8 cellular contexts compared by ENCODE assay signal in the genomic region with DNA sequence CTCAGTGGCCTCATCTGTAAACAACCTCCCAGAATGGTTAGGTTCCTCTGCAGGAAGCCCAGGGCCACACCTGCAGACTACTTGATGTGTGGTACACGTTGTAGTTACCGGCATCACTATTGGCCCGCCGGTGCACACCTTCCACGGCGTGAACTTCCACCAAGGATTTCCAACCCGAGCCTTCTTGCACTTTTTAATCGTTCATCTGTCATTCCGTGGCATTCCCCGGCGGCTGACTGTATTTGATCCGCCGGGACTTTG. TPM values are rescaled to one million over a fixed set of nuclear protein-coding genes. Genes with fewer than 3 reads are reported as not detected.
DNase-seq lines count a peak whose midpoint lies in the region; FAIRE-seq and TF ChIP-seq lines count a peak whose summit lies in the region.

No MANE protein-coding gene starts in this region.

- no peak overlapping the region for H2AK5ac ChIP-seq in H1 (ENCODE audit: low read depth, low read length)

- H4K91ac ChIP-seq in H1 (replicated peaks; ENCODE audit: insufficient read length, low read length) = no peak overlapping the region

- no peak for TF ChIP-seq EP300 in H1 (IDR thresholded peaks at IDR 0.05; ENCODE audit: borderline replicate concordance in 1 of 2, low read depth in 2 of 2, low read length in 2 of 2)

- FAIRE-seq in H1 (lab: Jason Lieb, UNC) = no peak
- FAIRE-seq in urothelium cell line (lab: Jason Lieb, UNC) = no peak

- H3K79me2 ChIP-seq in GM23248 (ENCODE audit: insufficient read depth) (no peaks in the 10 kb centered on the region), H1 (ENCODE audit: control insufficient read depth in 1 of 2, insufficient read depth in 2 of 2, low read length in 2 of 2) (no peaks in the 10 kb centered on the region)

- H3K27ac ChIP-seq in GM23248 = peak overlapping the region; percentile 19; the same call in 1 of the 2 replicates
- peak overlapping the region; percentile 23; the same call in 1 of the 2 replicates for H3K27ac ChIP-seq in SK-N-MC
- no peak overlapping the region for H3K27ac ChIP-seq in H1 (ENCODE audit: low read depth, low read length)

- TF ChIP-seq CTCF in AG10803 (conservative IDR thresholded peaks at IDR 0.05; ENCODE audit: low read length) (no peak), H1 (IDR thresholded peaks at IDR 0.05; ENCODE audit: control extremely low read depth in 1 of 3, insufficient read depth in 1 of 3, low read depth in 1 of 3, low read length in 3 of 3) (no peak)

- H3K56ac ChIP-seq in H1 (replicated peaks; ENCODE audit: insufficient read length, low read depth, low read length) = no peak overlapping the region

- no peaks in the 10 kb centered on the region for H3K9me3 ChIP-seq in GM23248 (ENCODE audit: low read depth)
- H3K9me3 ChIP-seq in SK-N-MC (ENCODE audit: low read depth, low read length) = no peaks in the 10 kb centered on the region
- H3K9me3 ChIP-seq in H1 (ENCODE audit: insufficient read depth in 2 of 2, low read depth in 1 of 2, low read length in 1 of 2) = no peaks in the 10 kb centered on the region
- H3K9me3 ChIP-seq in neuron (ENCODE audit: low read length) = no peaks in the 10 kb centered on the region

- H2BK20ac ChIP-seq in H1 (ENCODE audit: low read length) = no peak overlapping the region

- peak overlapping the region; percentile 51 for H3K4me3 ChIP-seq in AG10803 (ENCODE audit: low read length)
- peak overlapping the region; percentile 52 for H3K4me3 ChIP-seq in GM23248
- H3K4me3 ChIP-seq in SK-N-MC = peak overlapping the region; percentile 87
- peak overlapping the region; percentile 46 to 76 (median 63); a peak in 7 of 8 replicates for H3K4me3 ChIP-seq in H1 (ENCODE audit: extremely low read depth in 1 of 4, insufficient read depth in 2 of 4, low read depth in 3 of 4, low read length in 4 of 4)
- H3K4me3 ChIP-seq in neuron (ENCODE audit: low read length) = peak overlapping the region; percentile 49

- H3K27me3 ChIP-seq in GM23248 (replicated peaks; ENCODE audit: insufficient read depth) (no peaks in the 10 kb centered on the region), H1 (replicated peaks in 1 of 4; ENCODE audit: control insufficient read depth in 3 of 4, extremely low read depth in 1 of 4, insufficient read depth in 3 of 4, low read length in 3 of 4) (peaks cover 0 to 5% (median 1%) of the 10 kb centered on the region in 4 experiments; a peak in 2 of 7 replicates), neuron (ENCODE audit: insufficient read depth, low read length) (peaks cover 3% of the 10 kb centered on the region)

- 0 out of 2 replicates have a peak overlapping the region, but pooled peaks have one; percentile 7 for H2BK12ac ChIP-seq in H1 (ENCODE audit: low read depth, low read length)

- no peak overlapping the region for H2BK120ac ChIP-seq in H1 (replicated peaks; ENCODE audit: low read depth, low read length)

- H3K4ac ChIP-seq in H1 (replicated peaks; ENCODE audit: insufficient read length, low read depth, low read length) = no peak overlapping the region

- H3K18ac ChIP-seq in H1 (ENCODE audit: extremely low read depth, low read length) = no peak overlapping the region

- DNase-seq in AG10803 (ENCODE audit: low read depth) (no peak), GM23248 (no peak), SK-N-MC (ENCODE audit: low read depth, low spot score) (no peak), H1 (ENCODE audit: low read depth in 1 of 2, low spot score in 2 of 2) (no peak), urothelium cell line (ENCODE audit: low spot score) (no peak), NCI-H187 treated with DMSO at 0.1 percent for 48 hours (lab: John Stamatoyannopoulos, UW) (no peak), NCI-H2171 (lab: John Stamatoyannopoulos, UW) (no peak)

- H3K4me1 ChIP-seq in GM23248 (ENCODE audit: insufficient read depth) (no peaks in the 10 kb centered on the region), H1 (replicated peaks in 1 of 4; ENCODE audit: control insufficient read depth in 3 of 4, insufficient read depth in 4 of 4, low read length in 3 of 4) (peaks cover 0 to 2% (median 0%) of the 10 kb centered on the region in 4 experiments; a peak in 3 of 7 replicates), neuron (ENCODE audit: insufficient read depth, low read length) (peaks cover 11% of the 10 kb centered on the region)

- H3F3A ChIP-seq in GM23248 (ENCODE audit: insufficient read depth) = peaks cover 30% of the 10 kb centered on the region

- no peaks in the 10 kb centered on the region for H3K9me2 ChIP-seq in GM23248 (ENCODE audit: insufficient read depth)

- no peak for TF ChIP-seq RAD21 in H1 (IDR thresholded peaks at IDR 0.05 in 1 of 2, conservative IDR thresholded peaks at IDR 0.05 in 1 of 2; ENCODE audit: low read depth in 2 of 2, low read length in 2 of 2)

- WGBS in GM23248 (ENCODE audit: low coverage in 1 of 2, low lambda C conversion rate in 2 of 2, missing lambda C conversion rate in 2 of 2), 2 experiments = 11 to 15% methylated on average over 13 of the region's 13 CpGs
- 16% methylated on average over 13 of the region's 13 CpGs; no CpG with 5 or more reads in 1 of the 2 experiments for WGBS in H1 (ENCODE audit: extremely low coverage in 1 of 2, insufficient coverage in 1 of 2, insufficient read length in 1 of 2, insufficient replicate concordance in 2 of 2, low coverage in 1 of 2, low lambda C conversion rate in 2 of 2, missing lambda C conversion rate in 1 of 2), 2 experiments

- H3K79me1 ChIP-seq in H1 (ENCODE audit: low read depth, low read length) = no peaks in the 10 kb centered on the region

- H3K4me2 ChIP-seq in GM23248 (ENCODE audit: unreplicated experiment) (peak overlapping the region; percentile 41), H1 (ENCODE audit: insufficient read depth in 1 of 2, low read depth in 2 of 2, low read length in 2 of 2) (peak overlapping the region; percentile 92 to 97)

- no peaks in the 10 kb centered on the region for H4K20me1 ChIP-seq in GM23248 (ENCODE audit: insufficient read depth)
- peaks cover 0 to 4% of the 10 kb centered on the region in 2 experiments for H4K20me1 ChIP-seq in H1 (replicated peaks in 1 of 2; ENCODE audit: control insufficient read depth in 1 of 2, insufficient read depth in 2 of 2, low read length in 2 of 2)

- H4K5ac ChIP-seq in H1 (ENCODE audit: insufficient read length, low read depth, low read length) = no peak overlapping the region

- H2AFZ ChIP-seq in GM23248 (peak overlapping the region; percentile 69), H1 (ENCODE audit: low read length) (no peak overlapping the region), neuron (ENCODE audit: low read depth, low read length) (peak overlapping the region; percentile 19)

- POLR2A ChIA-PET in H1 (lab: Charles Lee; ENCODE audit: partially characterized antibody) = interaction anchor here (1.0 kb wide), 1 partner anchor 11 kb away, joined by 4 read pairs; no protein-coding TSS in a partner anchor

- H3K23me2 ChIP-seq in H1 (ENCODE audit: low read depth, low read length) = peaks cover 17% of the 10 kb centered on the region

- H3K36me3 ChIP-seq in GM23248 (ENCODE audit: low read depth) (no peaks in the 10 kb centered on the region), SK-N-MC (ENCODE audit: insufficient read depth, low read length) (no peaks in the 10 kb centered on the region), H1 (ENCODE audit: control insufficient read depth in 2 of 4, insufficient read depth in 4 of 4, low read length in 3 of 4) (no peaks in the 10 kb centered on the region), neuron (ENCODE audit: insufficient read depth, low read length) (no peaks in the 10 kb centered on the region)

- no peak overlapping the region for H2BK5ac ChIP-seq in H1 (ENCODE audit: low read depth, low read length)

- H2BK15ac ChIP-seq in H1 (ENCODE audit: low read length) = no peak overlapping the region

- H4K8ac ChIP-seq in H1 (ENCODE audit: extremely low read depth, insufficient read depth, low read length) = no peak overlapping the region

- H3K9ac ChIP-seq in GM23248 (no peak overlapping the region), SK-N-MC (ENCODE audit: insufficient read length) (no peak overlapping the region), H1 (replicated peaks in 1 of 4; ENCODE audit: extremely low read depth in 1 of 4, low read depth in 3 of 4, low read length in 3 of 4) (peak overlapping the region in 2 of 4 experiments; percentile 57 to 69; a peak in 3 of 7 replicates)

- no peak overlapping the region for H3K23ac ChIP-seq in H1 (ENCODE audit: insufficient read length)

- no peak overlapping the region for H3K14ac ChIP-seq in H1 (ENCODE audit: insufficient read length)

- TF ChIP-seq POLR2A in H1 (IDR thresholded peaks at IDR 0.05; ENCODE audit: control extremely low read depth in 1 of 2, low read depth in 2 of 2, low read length in 2 of 2) = no peak

- in situ Hi-C loops in GM23248 (cut with MboI) = no loop called here

- CTCF ChIA-PET in H1 (lab: Charles Lee; ENCODE audit: partially characterized antibody) = no interaction called here

RNA-seq across cellular contexts. Expression of gene TRIM41, which starts 5.3 kb away (rescaled TPM):
- 17.5 and 18.6 TPM in 2 replicates for total RNA-seq in GM23248 (2014; rRNA removed; shearing (Covaris generic))
- polyA plus RNA-seq in GM23248 (2016; fragmentation: Nextera tagmentation; extraction: Ambion mirVana) = 3.8 and 4.3 TPM in 2 replicates
- total RNA-seq in H1 (2021; fragmentation: NEBNext Ultra II Directional; extraction: Animal tissue kit (Norgen Biotek cat#: 25700)) = 21.2 and 21.6 TPM in 2 replicates
- 12.9 and 18.0 TPM in 2 replicates for polyA plus RNA-seq in H1 (2011; rRNA removed)
- polyA plus RNA-seq in H1 (2011; cell fraction: cytosol; rRNA removed) = 19.8 TPM
- 79.7 TPM for polyA plus RNA-seq in H1 (2011; cell fraction: nucleus; rRNA removed)
- polyA plus RNA-seq in H1 (2012, experiment 1 of 2) = 19.4 to 26.5 TPM (median 23.3 TPM) in 4 replicates
- polyA plus RNA-seq in H1 (2012, experiment 2 of 2) = 10.8 TPM
- 15.0 TPM for polyA plus RNA-seq in H1 (2013, experiment 1 of 2)
- polyA plus RNA-seq in H1 (2013, experiment 2 of 2) = 13.5 TPM
- polyA minus RNA-seq in H1 (2011; rRNA and poly(A)+ RNA removed) = 4.7 and 7.7 TPM in 2 replicates
- polyA minus RNA-seq in H1 (2011; cell fraction: cytosol; rRNA and poly(A)+ RNA removed) = 6.7 TPM
- polyA minus RNA-seq in H1 (2011; cell fraction: nucleus; rRNA and poly(A)+ RNA removed) = 19.8 TPM

RNA-seq across cellular contexts. Expression of gene TRIM7, which starts 12.7 kb away (rescaled TPM):
- 1.4 and 6.8 TPM in 2 replicates for total RNA-seq in GM23248 (2014; rRNA removed; shearing (Covaris generic))
- polyA plus RNA-seq in GM23248 (2016; fragmentation: Nextera tagmentation; extraction: Ambion mirVana) = 2.5 and 3.1 TPM in 2 replicates
- 0.44 and 0.47 TPM in 2 replicates for total RNA-seq in H1 (2021; fragmentation: NEBNext Ultra II Directional; extraction: Animal tissue kit (Norgen Biotek cat#: 25700))
- 0.36 and 0.57 TPM in 2 replicates for polyA plus RNA-seq in H1 (2011; rRNA removed)
- 0.62 TPM for polyA plus RNA-seq in H1 (2011; cell fraction: cytosol; rRNA removed)
- polyA plus RNA-seq in H1 (2011; cell fraction: nucleus; rRNA removed) = 0.54 TPM
- polyA plus RNA-seq in H1 (2012, experiment 1 of 2) = 0.35 to 1.0 TPM (median 0.45 TPM) in 4 replicates
- 0.55 TPM for polyA plus RNA-seq in H1 (2012, experiment 2 of 2)
- polyA plus RNA-seq in H1 (2013, experiment 1 of 2) = 0.53 TPM
- 0.28 TPM for polyA plus RNA-seq in H1 (2013, experiment 2 of 2)
- polyA minus RNA-seq in H1 (2011; rRNA and poly(A)+ RNA removed) = 0.05 TPM in 1 of 2 replicates, not detected in the other
- not detected for polyA minus RNA-seq in H1 (2011; cell fraction: cytosol; rRNA and poly(A)+ RNA removed)
- polyA minus RNA-seq in H1 (2011; cell fraction: nucleus; rRNA and poly(A)+ RNA removed) = 0.60 TPM

RNA-seq across cellular contexts. Expression of gene RACK1, which starts 26.0 kb away (rescaled TPM):
- total RNA-seq in GM23248 (2014; rRNA removed; shearing (Covaris generic)) = 2,598 and 3,224 TPM in 2 replicates
- polyA plus RNA-seq in GM23248 (2016; fragmentation: Nextera tagmentation; extraction: Ambion mirVana) = 837 and 864 TPM in 2 replicates
- total RNA-seq in H1 (2021; fragmentation: NEBNext Ultra II Directional; extraction: Animal tissue kit (Norgen Biotek cat#: 25700)) = 2,564 and 2,589 TPM in 2 replicates
- polyA plus RNA-seq in H1 (2011; rRNA removed) = 7,578 and 7,971 TPM in 2 replicates
- polyA plus RNA-seq in H1 (2011; cell fraction: cytosol; rRNA removed) = 6,759 TPM
- polyA plus RNA-seq in H1 (2011; cell fraction: nucleus; rRNA removed) = 7,543 TPM
- polyA plus RNA-seq in H1 (2012, experiment 1 of 2) = 3,817 to 4,876 TPM (median 4,535 TPM) in 4 replicates
- 4,888 TPM for polyA plus RNA-seq in H1 (2012, experiment 2 of 2)
- 2,646 TPM for polyA plus RNA-seq in H1 (2013, experiment 1 of 2)
- polyA plus RNA-seq in H1 (2013, experiment 2 of 2) = 2,607 TPM
- 7,141 and 7,318 TPM in 2 replicates for polyA minus RNA-seq in H1 (2011; rRNA and poly(A)+ RNA removed)
- 3,305 TPM for polyA minus RNA-seq in H1 (2011; cell fraction: cytosol; rRNA and poly(A)+ RNA removed)
- polyA minus RNA-seq in H1 (2011; cell fraction: nucleus; rRNA and poly(A)+ RNA removed) = 3,286 TPM

RNA-seq across cellular contexts. Expression of gene TRIM52, which starts 43.2 kb away (rescaled TPM):
- 6.6 and 7.8 TPM in 2 replicates for total RNA-seq in GM23248 (2014; rRNA removed; shearing (Covaris generic))
- polyA plus RNA-seq in GM23248 (2016; fragmentation: Nextera tagmentation; extraction: Ambion mirVana) (4.1 and 5.3 TPM in 2 replicates), H1 (2011; rRNA removed) (2.3 and 4.2 TPM in 2 replicates)
- total RNA-seq in H1 (2021; fragmentation: NEBNext Ultra II Directional; extraction: Animal tissue kit (Norgen Biotek cat#: 25700)) = 5.7 and 6.2 TPM in 2 replicates
- 6.2 TPM for polyA plus RNA-seq in H1 (2011; cell fraction: cytosol; rRNA removed)
- polyA plus RNA-seq in H1 (2011; cell fraction: nucleus; rRNA removed) = 6.8 TPM
- 8.8 to 10.6 TPM (median 9.8 TPM) in 4 replicates for polyA plus RNA-seq in H1 (2012, experiment 1 of 2)
- 0.70 TPM for polyA plus RNA-seq in H1 (2012, experiment 2 of 2)
- polyA plus RNA-seq in H1 (2013, experiment 1 of 2) = 5.1 TPM
- 4.3 TPM for polyA plus RNA-seq in H1 (2013, experiment 2 of 2)
- 5.5 and 6.2 TPM in 2 replicates for polyA minus RNA-seq in H1 (2011; rRNA and poly(A)+ RNA removed)
- polyA minus RNA-seq in H1 (2011; cell fraction: cytosol; rRNA and poly(A)+ RNA removed) = 2.3 TPM
- 4.6 TPM for polyA minus RNA-seq in H1 (2011; cell fraction: nucleus; rRNA and poly(A)+ RNA removed)
